ENCODE assay signal across 8 cellular contexts in genomic region chr2:63424329-63425078, GRCh38.
DNase-seq lines count a peak whose midpoint lies in the region; ATAC-seq and TF ChIP-seq lines count a peak whose summit lies in the region.

No MANE protein-coding gene starts in this region.

- H3K9me3 Mint-ChIP-seq in immature natural killer cell: peaks cover 0 to 5% (median 1%) of the 10 kb centered on the region in 6 donors

- H3K27me3 ChIP-seq in GM23248 (replicated peaks; ENCODE audit: insufficient read depth): no peaks in the 10 kb centered on the region

- H3K79me2 ChIP-seq in GM23248 (ENCODE audit: insufficient read depth): no peaks in the 10 kb centered on the region

- H4K20me1 ChIP-seq in GM23248 (ENCODE audit: insufficient read depth): no peaks in the 10 kb centered on the region

- no peaks in the 10 kb centered on the region for H3K9me2 ChIP-seq in GM23248 (ENCODE audit: insufficient read depth)

- peaks cover 19 to 26% (median 24%) of the 10 kb centered on the region in 3 donors for H3K36me3 Mint-ChIP-seq in immature natural killer cell

- H3K4me3 ChIP-seq in GM23248 (no peak overlapping the region), LNCaP clone FGC (ENCODE audit: low read depth, low read length) (no peak overlapping the region)

- 71 to 72% methylated on average over 15 of the region's 15 CpGs for WGBS in GM23248 (ENCODE audit: low coverage in 1 of 2, low lambda C conversion rate in 2 of 2, missing lambda C conversion rate in 2 of 2), 2 experiments

- no peaks in the 10 kb centered on the region for H3K36me3 ChIP-seq in GM23248 (ENCODE audit: low read depth)

- H2AFZ ChIP-seq in GM23248: no peak overlapping the region

- no peaks in the 10 kb centered on the region for H3F3A ChIP-seq in GM23248 (ENCODE audit: insufficient read depth)

- no peaks in the 10 kb centered on the region for H3K4me1 ChIP-seq in GM23248 (ENCODE audit: insufficient read depth)

- no peak for ATAC-seq in GM19324 (IDR thresholded peaks at IDR 0.05; ENCODE audit: low FRiP score, unreplicated experiment)

- H3K4me3 Mint-ChIP-seq in immature natural killer cell: no peak overlapping the region

- no peak overlapping the region for H3K9ac ChIP-seq in GM23248

- no peaks in the 10 kb centered on the region for H3K9me3 ChIP-seq in GM23248 (ENCODE audit: low read depth)

- H3K4me1 Mint-ChIP-seq in immature natural killer cell: no peaks in the 10 kb centered on the region

- in situ Hi-C loops in GM23248 (cut with MboI): no loop called here

- no peak overlapping the region for H3K27ac ChIP-seq in GM23248
- no peak overlapping the region for H3K27ac ChIP-seq in VCaP
- H3K27ac ChIP-seq in caudate nucleus (ENCODE audit: low read depth, low read length): no peak overlapping the region

- no peaks in the 10 kb centered on the region for H3K27me3 Mint-ChIP-seq in immature natural killer cell (ENCODE audit: low read depth in 3 of 3)

- peak; percentile 6 for DNase-seq in stimulated activated CD4-positive, alpha-beta T cell treated with anti-CD3 and anti-CD28 coated beads, Interleukin-4, amount 100 ng/mL, for 24 hours
- DNase-seq in stimulated activated CD4-positive, alpha-beta T cell treated with anti-CD3 and anti-CD28 coated beads, Interleukin-4, amount 100 ng/mL, for 4 hours: no peak
- DNase-seq in GM23248 (peak; percentile 41), LNCaP clone FGC (ENCODE audit: low read depth) (peak; percentile 6), immature natural killer cell (peak; percentile 18 to 35 (median 24)), caudate nucleus (lab: John Stamatoyannopoulos, UW) (no peak)

- no peak overlapping the region for H3K27ac Mint-ChIP-seq in immature natural killer cell

- TF ChIP-seq CTCF in LNCaP clone FGC (IDR thresholded peaks at IDR 0.05; ENCODE audit: control insufficient read depth, extremely low read depth, insufficient read depth) (peak; percentile 36), VCaP (conservative IDR thresholded peaks at IDR 0.05) (peak; percentile 57)

- no peak overlapping the region for H3K4me2 ChIP-seq in GM23248 (ENCODE audit: unreplicated experiment)

Comparison
In these comparisons a context has a peak if more than half of its experiments do, and no peak if none do; other contexts are left out.
1. DNase-seq: peak in stimulated activated CD4-positive, alpha-beta T cell treated with anti-CD3 and anti-CD28 coated beads, Interleukin-4, amount 100 ng/mL, for 24 hours (single experiment), GM23248 (single experiment), LNCaP clone FGC (single experiment) and immature natural killer cell (3 of 3); none in stimulated activated CD4-positive, alpha-beta T cell treated with anti-CD3 and anti-CD28 coated beads, Interleukin-4, amount 100 ng/mL, for 4 hours (0 of 2) and caudate nucleus (0 of 61).